Comparison of ENCODE assay signal across 24 cellular contexts in the genomic region with DNA sequence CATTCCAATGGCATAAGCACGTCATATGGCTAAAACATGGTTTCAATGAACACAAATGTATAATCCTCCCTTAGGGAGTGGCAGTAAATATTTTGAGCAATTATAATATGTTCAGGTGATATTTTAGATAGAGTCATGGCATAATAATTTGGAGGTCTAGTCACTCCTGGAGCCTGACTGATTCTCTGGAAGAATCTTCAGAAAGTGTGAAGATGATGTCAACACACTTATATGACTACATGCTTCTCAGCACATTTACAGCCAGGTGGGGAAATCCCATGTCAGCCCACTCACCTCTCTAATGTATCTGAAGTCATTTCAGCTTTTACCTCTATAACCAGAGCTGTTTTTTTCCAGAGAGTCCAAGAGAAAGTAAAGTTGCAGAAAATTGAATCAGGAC.
DNase-seq lines count a peak whose midpoint lies in the region; ATAC-seq and TF ChIP-seq lines count a peak whose summit lies in the region.
"Had no signal": no experiment of that assay in that cellular context is flagged by ENCODE, and none has a peak within 500 bp of the region (broad histone marks: within the 10 kb centered on the region; RNA-seq: fewer than 3 reads in every experiment).

No MANE protein-coding gene starts in this region.

- H3K9me3 Mint-ChIP-seq in activated naive CD4-positive, alpha-beta T cell treated with anti-CD3 and anti-CD28 coated beads, Interleukin-2, amount 50 U/mL, for 72 hours: peaks cover 19 to 26% of the 10 kb centered on the region in 2 donors

- DNase-seq in activated naive CD4-positive, alpha-beta T cell treated with anti-CD3 and anti-CD28 coated beads, Interleukin-2, amount 50 U/mL, for 72 hours (ENCODE audit: low spot score in 2 of 2): no peak
- DNase-seq in activated naive CD4-positive, alpha-beta T cell (lab: John Stamatoyannopoulos, UW): no peak
- DNase-seq in GM13976 (ENCODE audit: low spot score) (peak; percentile 61), glomerular visceral epithelial cell (ENCODE audit: extremely low spot score) (peak; percentile 72), NCI-H1105 treated with DMSO at 0.1 percent for 48 hours (lab: John Stamatoyannopoulos, UW) (no peak), right atrium auricular region (ENCODE audit: low spot score) (no peak)
- DNase-seq: ACHN, activated gamma-delta T cell treated with Interleukin-2 at 50 U/mL for 16 hours, amniotic stem cell, BE2C, brain microvascular endothelial cell, GOT3, IMR-90, left ventricle myocardium inferior, NCI-H1092 treated with DMSO at 0.1 percent for 48 hours, NCI-H187 treated with DMSO at 0.1 percent for 48 hours, NCI-H526, psoas muscle, SJCRH30 had no signal

- ATAC-seq in activated naive CD4-positive, alpha-beta T cell treated with anti-CD3 and anti-CD28 coated beads, Interleukin-2, amount 50 U/mL, for 72 hours: peak; percentile 37 to 88
- ATAC-seq in HG03442 (IDR thresholded peaks at IDR 0.05; ENCODE audit: unreplicated experiment) (peak; percentile 50), HG03175 (IDR thresholded peaks at IDR 0.05; ENCODE audit: unreplicated experiment) (no peak)
- ATAC-seq: Panc1, psoas muscle, WTC11 had no signal

- H3K4me1 ChIP-seq in right atrium auricular region: no peaks in the 10 kb centered on the region
- H3K4me1 ChIP-seq: BE2C, left ventricle myocardium inferior, psoas muscle, SJCRH30 had no signal

- peaks cover 0 to 13% of the 10 kb centered on the region in 2 donors for H3K9me3 ChIP-seq in right atrium auricular region
- H3K9me3 ChIP-seq: BE2C, neutrophil, SJCRH30 had no signal

- H3K36me3 ChIP-seq in right atrium auricular region: no peaks in the 10 kb centered on the region
- H3K36me3 ChIP-seq: BE2C, brain microvascular endothelial cell, left ventricle myocardium inferior, neutrophil, SJCRH30 had no signal

- H3K27ac ChIP-seq in right atrium auricular region: no peak overlapping the region
- H3K27ac ChIP-seq: brain microvascular endothelial cell, left ventricle myocardium inferior, neutrophil, psoas muscle, SJCRH30 had no signal

- no peaks in the 10 kb centered on the region for H3K27me3 ChIP-seq in right atrium auricular region
- H3K27me3 ChIP-seq: BE2C, brain microvascular endothelial cell, neutrophil, SJCRH30 had no signal

- H3K27ac Mint-ChIP-seq in activated naive CD4-positive, alpha-beta T cell treated with anti-CD3 and anti-CD28 coated beads, Interleukin-2, amount 50 U/mL, for 72 hours: no peak overlapping the region
- H3K27ac Mint-ChIP-seq: WTC11 had no signal

- in situ Hi-C loops in GM13976 (cut with MboI; ENCODE audit: low sequenced_read_pairs, unreplicated experiment): no loop called here

- no peak for TF ChIP-seq CTCF in GM13976 (IDR thresholded peaks at IDR 0.05; ENCODE audit: borderline replicate concordance, control extremely low read depth, extremely low read depth, insufficient read depth, missing control alignments)
- TF ChIP-seq CTCF in right atrium auricular region (IDR thresholded peaks at IDR 0.05): no peak

- no peaks in the 10 kb centered on the region for H3K36me3 Mint-ChIP-seq in activated naive CD4-positive, alpha-beta T cell treated with anti-CD3 and anti-CD28 coated beads, Interleukin-2, amount 50 U/mL, for 72 hours

- no peak overlapping the region for H3K4me3 ChIP-seq in right atrium auricular region
- H3K4me3 ChIP-seq: left ventricle myocardium inferior, psoas muscle, SJCRH30 had no signal

Comparison
In these comparisons a context has a peak if more than half of its experiments do, and no peak if none do; other contexts are left out.
1. DNase-seq: peak in GM13976 (single experiment) and glomerular visceral epithelial cell (single experiment); none in activated naive CD4-positive, alpha-beta T cell treated with anti-CD3 and anti-CD28 coated beads, Interleukin-2, amount 50 U/mL, for 72 hours (0 of 2), activated naive CD4-positive, alpha-beta T cell (0 of 4), NCI-H1105 treated with DMSO at 0.1 percent for 48 hours (single experiment) and right atrium auricular region (single experiment).